In genomic region chr19:13172335-13173128, GRCh38 we compare ENCODE assay signal across 8 cellular contexts. TPM values are rescaled to one million over a fixed set of nuclear protein-coding genes. Genes with fewer than 3 reads are reported as not detected.
DNase-seq lines count a peak whose midpoint lies in the region.

No MANE protein-coding gene starts in this region.

- H3K27ac Mint-ChIP-seq in T-helper 2 cell treated with Interferon-gamma antibody and Interleukin-4, amounts not matched to agents 5 μg/mL and 100 μg/mL, for 36 hours: peak overlapping the region; percentile 93

- peaks cover 41% of the 10 kb centered on the region for H3K4me1 Mint-ChIP-seq in T-helper 2 cell treated with Interferon-gamma antibody and Interleukin-4, amounts not matched to agents 5 μg/mL and 100 μg/mL, for 36 hours (ENCODE audit: low read depth)

- H3K27me3 Mint-ChIP-seq in T-helper 2 cell treated with Interferon-gamma antibody and Interleukin-4, amounts not matched to agents 5 μg/mL and 100 μg/mL, for 36 hours (ENCODE audit: low read depth): no peaks in the 10 kb centered on the region

- DNase-seq in AG08395 (ENCODE audit: low spot score): peak; percentile 82
- peak; percentile 83 for DNase-seq in HT-29 (ENCODE audit: low spot score)
- DNase-seq in T-helper 2 cell treated with Interferon-gamma antibody and Interleukin-4, amounts not matched to agents 5 μg/mL and 100 μg/mL, for 36 hours (ENCODE audit: low spot score): peak; percentile 60
- DNase-seq in amniotic stem cell (lab: John Stamatoyannopoulos, UW): peak; percentile 60
- DNase-seq in iris pigment epithelial cell (ENCODE audit: low read depth): peak; percentile 85
- DNase-seq in stimulated activated CD4-positive, alpha-beta T cell treated with anti-CD3 and anti-CD28 coated beads, Interleukin-1b, Interleukin-23, amount 100 ng/mL, for 4 hours (ENCODE audit: low read depth in 2 of 2): peak; percentile 66 to 71
- DNase-seq in SKM-1 treated with dmso at 0.1 percent for 144 hours (lab: John Stamatoyannopoulos, UW; ENCODE audit: unreplicated experiment): no peak
- no peak for DNase-seq in NCI-H2081 treated with DMSO at 0.1 percent for 48 hours (lab: John Stamatoyannopoulos, UW)

- H3K9me3 Mint-ChIP-seq in T-helper 2 cell treated with Interferon-gamma antibody and Interleukin-4, amounts not matched to agents 5 μg/mL and 100 μg/mL, for 36 hours: no peaks in the 10 kb centered on the region

- H3K36me3 Mint-ChIP-seq in T-helper 2 cell treated with Interferon-gamma antibody and Interleukin-4, amounts not matched to agents 5 μg/mL and 100 μg/mL, for 36 hours (ENCODE audit: low read depth): peaks cover 15% of the 10 kb centered on the region

- peak overlapping the region; percentile 82 for H3K4me3 Mint-ChIP-seq in T-helper 2 cell treated with Interferon-gamma antibody and Interleukin-4, amounts not matched to agents 5 μg/mL and 100 μg/mL, for 36 hours

RNA-seq across cellular contexts. Expression of gene IER2, which starts 22.3 kb away (rescaled TPM):
- total RNA-seq in HT-29 (2014; rRNA removed; shearing (Covaris generic)): 144 and 159 TPM in 2 replicates

RNA-seq across cellular contexts. Expression of gene STX10, which starts 22.4 kb away (rescaled TPM):
- total RNA-seq in HT-29 (2014; rRNA removed; shearing (Covaris generic)): 86.0 and 102 TPM in 2 replicates

RNA-seq across cellular contexts. Expression of gene NACC1, which starts 54.5 kb away (rescaled TPM):
- total RNA-seq in HT-29 (2014; rRNA removed; shearing (Covaris generic)): 130 and 133 TPM in 2 replicates

RNA-seq across cellular contexts. Expression of gene TRMT1, which starts 56.0 kb away (rescaled TPM):
- total RNA-seq in HT-29 (2014; rRNA removed; shearing (Covaris generic)): 52.8 and 59.8 TPM in 2 replicates

Comparison
In these comparisons a context has a peak if more than half of its experiments do, and no peak if none do; other contexts are left out.
1. DNase-seq: peak in AG08395 (single experiment), HT-29 (single experiment), T-helper 2 cell treated with Interferon-gamma antibody and Interleukin-4, amounts not matched to agents 5 μg/mL and 100 μg/mL, for 36 hours (single experiment), amniotic stem cell (single experiment), iris pigment epithelial cell (single experiment) and stimulated activated CD4-positive, alpha-beta T cell treated with anti-CD3 and anti-CD28 coated beads, Interleukin-1b, Interleukin-23, amount 100 ng/mL, for 4 hours (2 of 2); none in SKM-1 treated with dmso at 0.1 percent for 144 hours (single experiment) and NCI-H2081 treated with DMSO at 0.1 percent for 48 hours (single experiment).